Comparison of ENCODE assay signal across 2 cellular contexts in genomic region chr11:88175004-88175706, GRCh38.
A peak's percentile ranks its signal among the peaks of the same experiment; 100 is the strongest.
TF ChIP-seq lines count a peak whose summit lies in the region.

RAB38 (minus strand) TSS chr11:88175443; CDS start chr11:88175384, 59 bp downstream.

TF ChIP-seq in HEK293, 187 proteins besides CTCF, POLR2A, EP300 and RAD21 (continued from another document and continues in another):
- no peak for TF ChIP-seq ZNF398 (tag by site-specific recombination; IDR thresholded peaks at IDR 0.05)
- TF ChIP-seq ZNF404 (tag by site-specific recombination; IDR thresholded peaks at IDR 0.05) = no peak
- no peak for TF ChIP-seq ZNF654 (tag by site-specific recombination; IDR thresholded peaks at IDR 0.05; ENCODE audit: low read depth)
- peak; percentile 66 for TF ChIP-seq SCRT2 (tag by site-specific recombination; IDR thresholded peaks at IDR 0.05)
- peak; percentile 41; the same call in 1 of the 2 replicates for TF ChIP-seq PRDM10 (tag by site-specific recombination; IDR thresholded peaks at IDR 0.05)
- no peak for TF ChIP-seq ZNF138 (tag by site-specific recombination; IDR thresholded peaks at IDR 0.05; ENCODE audit: borderline replicate concordance)
- 0 out of 2 replicates have a peak, but pooled peaks have one; percentile 36 for TF ChIP-seq ZNF391 (tag by site-specific recombination; IDR thresholded peaks at IDR 0.05; ENCODE audit: borderline replicate concordance, low read depth)
- TF ChIP-seq HOXA7 (CRISPR knock-in tag; IDR thresholded peaks at IDR 0.05; ENCODE audit: borderline replicate concordance) = no peak
- no peak for TF ChIP-seq ZNF19 (tag by site-specific recombination; IDR thresholded peaks at IDR 0.05; ENCODE audit: low read depth)
- TF ChIP-seq ZIC2 (tag by site-specific recombination; IDR thresholded peaks at IDR 0.05) = 0 out of 2 replicates have a peak, but pooled peaks have one; percentile 14
- peak; percentile 31; the same call in 1 of the 2 replicates for TF ChIP-seq ZXDB (tag by site-specific recombination; IDR thresholded peaks at IDR 0.05)
- TF ChIP-seq ZNF488 (tag by site-specific recombination; IDR thresholded peaks at IDR 0.05) = no peak
- TF ChIP-seq PBX3 (CRISPR knock-in tag; IDR thresholded peaks at IDR 0.05) = peak; percentile 67; the same call in 1 of the 2 replicates
- 0 out of 2 replicates have a peak, but pooled peaks have one; percentile 13 for TF ChIP-seq ZNF692 (tag by site-specific recombination; IDR thresholded peaks at IDR 0.05)
- TF ChIP-seq ZEB2 (tag by site-specific recombination; IDR thresholded peaks at IDR 0.05) = 0 out of 2 replicates have a peak, but pooled peaks have one; percentile 24
- TF ChIP-seq ZBTB26 (tag by site-specific recombination; optimal IDR thresholded peaks at IDR 0.05) = peak; percentile 72

TF ChIP-seq in GM12878, 131 proteins besides CTCF, POLR2A, EP300 and RAD21 (continued from another document):
- TF ChIP-seq ZNF687 (IDR thresholded peaks at IDR 0.05) = peak; percentile 60
TF ChIP-seq in GM12878: peak in this region for 8.
